8 cellular contexts compared by ENCODE assay signal in the genomic region with DNA sequence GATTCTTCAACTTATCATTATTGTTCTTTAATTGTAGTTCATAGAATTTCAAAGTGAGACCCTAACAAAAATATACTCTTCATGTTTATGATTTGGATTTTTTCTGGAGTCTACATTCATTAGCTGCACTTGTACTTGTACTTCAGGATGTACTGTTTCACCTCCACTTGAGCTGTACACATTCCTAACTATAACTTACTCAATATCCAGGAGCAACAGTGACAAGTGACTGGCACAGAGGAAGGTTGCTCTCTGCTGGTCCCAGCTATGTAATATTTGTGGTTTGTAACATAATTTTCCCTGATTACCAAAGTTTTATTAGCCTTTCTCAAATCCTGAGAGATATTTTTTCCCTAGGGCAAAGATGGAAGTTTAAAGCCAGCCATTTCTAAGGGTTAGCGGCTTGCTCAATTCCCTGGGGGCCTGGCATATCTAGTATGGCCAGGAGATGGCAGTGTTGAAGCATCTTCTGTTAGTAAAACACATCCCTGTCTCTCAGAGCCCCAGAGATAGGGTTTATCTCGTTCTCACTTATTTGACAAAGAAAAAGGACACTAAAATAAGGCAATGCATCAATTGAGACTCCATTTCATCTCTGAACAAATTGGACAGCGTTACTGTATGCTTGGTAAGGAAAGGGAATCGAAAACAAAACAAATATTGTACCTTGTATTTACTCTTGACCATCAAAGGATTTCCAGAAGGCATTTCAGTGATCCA. TPM values are rescaled to one million over a fixed set of nuclear protein-coding genes. Genes with fewer than 3 reads are reported as not detected.
DNase-seq lines count a peak whose midpoint lies in the region; ATAC-seq and TF ChIP-seq lines count a peak whose summit lies in the region.

No MANE protein-coding gene starts in this region.

- peak; percentile 86 for TF ChIP-seq RAD21 in neural cell (conservative IDR thresholded peaks at IDR 0.05)

- H3K36me3 ChIP-seq in CD8-positive, alpha-beta T cell (ENCODE audit: insufficient read depth, low read length) = no peaks in the 10 kb centered on the region
- no peaks in the 10 kb centered on the region for H3K36me3 ChIP-seq in neural cell (ENCODE audit: insufficient read depth, low read length)
- no peaks in the 10 kb centered on the region for H3K36me3 ChIP-seq in transverse colon

- peak in 5 of 7 experiments; percentile 17 to 37 (median 27) for DNase-seq in CD8-positive, alpha-beta T cell
- peak; percentile 75 for DNase-seq in NCI-H69 (lab: John Stamatoyannopoulos, UW)
- peak; percentile 58 for DNase-seq in activated CD8-positive, alpha-beta memory T cell treated with anti-CD3 and anti-CD28 coated beads, Interleukin-2, amount 10 ng/mL, durations not matched to agents 7 days and 5 days
- DNase-seq in fibroblast of gingiva (ENCODE audit: low read depth) = peak; percentile 75
- peak; percentile 48 for DNase-seq in transverse colon

- no peaks in the 10 kb centered on the region for H3K9me3 Mint-ChIP-seq in CD8-positive, alpha-beta T cell
- no peaks in the 10 kb centered on the region for H3K9me3 Mint-ChIP-seq in activated CD8-positive, alpha-beta memory T cell treated with anti-CD3 and anti-CD28 coated beads, Interleukin-2, amount 10 ng/mL, durations not matched to agents 7 days and 5 days (ENCODE audit: low read depth)

- H4K20me1 ChIP-seq in neural cell (ENCODE audit: insufficient read depth) = no peaks in the 10 kb centered on the region

- no peak overlapping the region for H3K27ac ChIP-seq in CD8-positive, alpha-beta T cell (ENCODE audit: low read depth, low read length)
- H3K27ac ChIP-seq in neural cell (ENCODE audit: low read length) = no peak overlapping the region
- H3K27ac ChIP-seq in transverse colon = no peak overlapping the region

- ATAC-seq in CD8-positive, alpha-beta T cell = no peak
- ATAC-seq in GM19025 (IDR thresholded peaks at IDR 0.05; ENCODE audit: low read depth, unreplicated experiment) (peak; percentile 87), HG03342 (IDR thresholded peaks at IDR 0.05; ENCODE audit: unreplicated experiment) (peak; percentile 93)
- peak; percentile 61 for ATAC-seq in activated CD8-positive, alpha-beta memory T cell treated with anti-CD3 and anti-CD28 coated beads, Interleukin-2, amount 10 ng/mL, durations not matched to agents 7 days and 5 days

- in situ Hi-C loops in transverse colon (cut with MboI; ENCODE audit: low pct_ligation_motif_present in 1 of 4, low pct_unique_long_range_greater_than_20kb in 1 of 4, low sequenced_read_pairs in 3 of 4) = no loop called here

- TF ChIP-seq CTCF in CD8-positive, alpha-beta T cell (IDR thresholded peaks at IDR 0.05) = peak; percentile 71
- TF ChIP-seq CTCF in neural cell (IDR thresholded peaks at IDR 0.05; ENCODE audit: poor library complexity, severe bottlenecking) (peak; percentile 90), transverse colon (IDR thresholded peaks at IDR 0.05) (peak; percentile 48 to 74 (median 70))

- intact Hi-C loops in CD8-positive, alpha-beta T cell (cut with DNase I, micrococcal nuclease) = loop anchor here (1.0 to 2.0 kb wide), 3 partner anchors 684 to 1233 kb away; partner anchors contain the start of gene OR52N2 (in 2 of the 2)
- intact Hi-C loops in transverse colon (cut with DNase I; ENCODE audit: low total_unique reads) = no loop called here

- H3K9ac ChIP-seq in neural cell (ENCODE audit: low read length) = no peak overlapping the region

- CTCF ChIA-PET in CD8-positive, alpha-beta T cell (lab: Charles Lee) = interaction anchor here (0.6 to 1.6 kb wide), 6 partner anchors 10 to 767 kb away, joined by 3 to 4 read pairs (median 3); partner anchors contain the start of gene OR52A5
- CTCF ChIA-PET in activated CD8-positive, alpha-beta memory T cell treated with anti-CD3 and anti-CD28 coated beads, Interleukin-2, amount 10 ng/mL, durations not matched to agents 7 days and 5 days (lab: Charles Lee) = no interaction called here

- H3K4me3 ChIP-seq in CD8-positive, alpha-beta T cell (ENCODE audit: low read depth, low read length) = no peak overlapping the region
- no peak overlapping the region for H3K4me3 ChIP-seq in neural cell (ENCODE audit: low read length)
- no peak overlapping the region for H3K4me3 ChIP-seq in transverse colon

- no peak for TF ChIP-seq POLR2A in transverse colon (IDR thresholded peaks at IDR 0.05)

- POLR2A ChIA-PET in CD8-positive, alpha-beta T cell (lab: Charles Lee) = no interaction called here

- no peaks in the 10 kb centered on the region for H3K4me1 ChIP-seq in CD8-positive, alpha-beta T cell (ENCODE audit: insufficient read depth, low read length)
- H3K4me1 ChIP-seq in transverse colon = no peaks in the 10 kb centered on the region

- no peak overlapping the region for H2AFZ ChIP-seq in neural cell (ENCODE audit: low read depth, low read length)

- no peak overlapping the region for H3K27ac Mint-ChIP-seq in CD8-positive, alpha-beta T cell
- no peak overlapping the region for H3K27ac Mint-ChIP-seq in activated CD8-positive, alpha-beta memory T cell treated with anti-CD3 and anti-CD28 coated beads, Interleukin-2, amount 10 ng/mL, durations not matched to agents 7 days and 5 days

- H3K9me2 ChIP-seq in neural cell (ENCODE audit: insufficient read depth, low read length) = no peaks in the 10 kb centered on the region

- no peaks in the 10 kb centered on the region for H3F3A ChIP-seq in neural cell (ENCODE audit: insufficient read depth, low read length, poor library complexity, severe bottlenecking)

- 0 to 8% methylated on average over 2 to 4 of the region's 4 CpGs for WGBS in transverse colon (ENCODE audit: low coverage in 1 of 2), 2 donors

- no peak overlapping the region for H3K4me3 Mint-ChIP-seq in CD8-positive, alpha-beta T cell
- no peak overlapping the region for H3K4me3 Mint-ChIP-seq in activated CD8-positive, alpha-beta memory T cell treated with anti-CD3 and anti-CD28 coated beads, Interleukin-2, amount 10 ng/mL, durations not matched to agents 7 days and 5 days

- H3K4me1 Mint-ChIP-seq in CD8-positive, alpha-beta T cell (ENCODE audit: low read depth) = no peaks in the 10 kb centered on the region
- no peaks in the 10 kb centered on the region for H3K4me1 Mint-ChIP-seq in activated CD8-positive, alpha-beta memory T cell treated with anti-CD3 and anti-CD28 coated beads, Interleukin-2, amount 10 ng/mL, durations not matched to agents 7 days and 5 days

- no peaks in the 10 kb centered on the region for H3K79me2 ChIP-seq in neural cell (replicated peaks; ENCODE audit: insufficient read depth, low read length)

- no peaks in the 10 kb centered on the region for H3K36me3 Mint-ChIP-seq in CD8-positive, alpha-beta T cell
- H3K36me3 Mint-ChIP-seq in activated CD8-positive, alpha-beta memory T cell treated with anti-CD3 and anti-CD28 coated beads, Interleukin-2, amount 10 ng/mL, durations not matched to agents 7 days and 5 days = no peaks in the 10 kb centered on the region

- peaks cover 5% of the 10 kb centered on the region for H3K27me3 Mint-ChIP-seq in CD8-positive, alpha-beta T cell (ENCODE audit: low read depth)
- peaks cover 19% of the 10 kb centered on the region for H3K27me3 Mint-ChIP-seq in activated CD8-positive, alpha-beta memory T cell treated with anti-CD3 and anti-CD28 coated beads, Interleukin-2, amount 10 ng/mL, durations not matched to agents 7 days and 5 days

- H3K27me3 ChIP-seq in CD8-positive, alpha-beta T cell (ENCODE audit: insufficient read depth, low read length) = no peaks in the 10 kb centered on the region
- no peaks in the 10 kb centered on the region for H3K27me3 ChIP-seq in neural cell (ENCODE audit: insufficient read depth, low read depth, low read length)
- no peaks in the 10 kb centered on the region for H3K27me3 ChIP-seq in transverse colon

- TF ChIP-seq EP300 in neural cell (conservative IDR thresholded peaks at IDR 0.05; ENCODE audit: poor library complexity, severe bottlenecking) (no peak), transverse colon (IDR thresholded peaks at IDR 0.05; ENCODE audit: low read depth) (no peak)

- H3K9me3 ChIP-seq in CD8-positive, alpha-beta T cell (ENCODE audit: low read length) = no peaks in the 10 kb centered on the region
- H3K9me3 ChIP-seq in neural cell (ENCODE audit: low read length) (no peaks in the 10 kb centered on the region), transverse colon (no peaks in the 10 kb centered on the region)

- no peak overlapping the region for H3K4me2 ChIP-seq in neural cell (ENCODE audit: low read length)

TF ChIP-seq in neural cell, 6 proteins besides CTCF, POLR2A, EP300 and RAD21:
- TF ChIP-seq SMC3 (conservative IDR thresholded peaks at IDR 0.05; ENCODE audit: poor library complexity) = peak; percentile 90
- no peak for TF ChIP-seq TAF1 (IDR thresholded peaks at IDR 0.05; ENCODE audit: low read depth)

RNA-seq across cellular contexts. Expression of gene OR52A5, which starts 14.2 kb away (rescaled TPM):
- not detected for total RNA-seq in CD8-positive, alpha-beta T cell
- total RNA-seq in activated CD8-positive, alpha-beta memory T cell treated with anti-CD3 and anti-CD28 coated beads, Interleukin-2, amount 10 ng/mL, durations not matched to agents 7 days and 5 days = not detected
- polyA plus RNA-seq in neural cell = not detected in 2 replicates
- polyA minus RNA-seq in neural cell = not detected in 2 replicates
- total RNA-seq in transverse colon = not detected

RNA-seq across cellular contexts. Expression of gene OR52A1, which starts 30.6 kb away (rescaled TPM):
- not detected for total RNA-seq in CD8-positive, alpha-beta T cell
- not detected for total RNA-seq in activated CD8-positive, alpha-beta memory T cell treated with anti-CD3 and anti-CD28 coated beads, Interleukin-2, amount 10 ng/mL, durations not matched to agents 7 days and 5 days
- polyA plus RNA-seq in neural cell = not detected in 2 replicates
- not detected in 2 replicates for polyA minus RNA-seq in neural cell
- not detected for total RNA-seq in transverse colon

RNA-seq across cellular contexts. Expression of gene OR52E1, which starts 54.6 kb away (rescaled TPM):
- not detected for total RNA-seq in CD8-positive, alpha-beta T cell
- not detected for total RNA-seq in activated CD8-positive, alpha-beta memory T cell treated with anti-CD3 and anti-CD28 coated beads, Interleukin-2, amount 10 ng/mL, durations not matched to agents 7 days and 5 days
- polyA plus RNA-seq in neural cell = not detected in 2 replicates
- polyA minus RNA-seq in neural cell = not detected in 2 replicates
- total RNA-seq in transverse colon = not detected
